20 cellular contexts compared by ENCODE assay signal in genomic region chr9:95952471-95952870, GRCh38.
A peak's percentile ranks its signal among the peaks of the same experiment; 100 is the strongest.
DNase-seq lines count a peak whose midpoint lies in the region; ATAC-seq and TF ChIP-seq lines count a peak whose summit lies in the region.
"Had no signal": no experiment of that assay in that cellular context is flagged by ENCODE, and none has a peak within 500 bp of the region (broad histone marks: within the 10 kb centered on the region; RNA-seq: fewer than 3 reads in every experiment).

No MANE protein-coding gene starts in this region.

- H4K8ac ChIP-seq in trophoblast cell (ENCODE audit: low read depth, low read length): no peak overlapping the region

- peak overlapping the region; percentile 6 for H3K4me3 Mint-ChIP-seq in natural killer cell treated with Interleukin-12 subunit alpha and Interleukin-12 subunit beta and Interleukin-15 and Interleukin-18, amount 100 ng/mL, for 72 hours
- H3K4me3 Mint-ChIP-seq in natural killer cell: no peak overlapping the region
- H3K4me3 Mint-ChIP-seq in CD4-positive, alpha-beta T cell: no peak overlapping the region
- H3K4me3 Mint-ChIP-seq: CD8-positive, alpha-beta T cell had no signal

- H3K4ac ChIP-seq in trophoblast cell (ENCODE audit: low read depth, low read length): no peak overlapping the region

- H3K14ac ChIP-seq in trophoblast cell (ENCODE audit: low read length): no peak overlapping the region

- H3K4me1 Mint-ChIP-seq in natural killer cell treated with Interleukin-12 subunit alpha and Interleukin-12 subunit beta and Interleukin-15 and Interleukin-18, amount 100 ng/mL, for 72 hours (ENCODE audit: low read depth in 2 of 2): peaks cover 22 to 29% of the 10 kb centered on the region in 2 donors
- peaks cover 7 to 25% of the 10 kb centered on the region in 2 donors for H3K4me1 Mint-ChIP-seq in natural killer cell
- H3K4me1 Mint-ChIP-seq in CD4-positive, alpha-beta T cell (ENCODE audit: low read depth): no peaks in the 10 kb centered on the region

- TF ChIP-seq CTCF in natural killer cell (IDR thresholded peaks at IDR 0.05): no peak
- TF ChIP-seq CTCF in CD4-positive, alpha-beta T cell (IDR thresholded peaks at IDR 0.05): no peak

- no peak overlapping the region for H4K91ac ChIP-seq in trophoblast cell (ENCODE audit: low read depth, low read length)

- H3K9me3 ChIP-seq in trophoblast cell (ENCODE audit: insufficient read depth, low read depth, low read length): peaks cover 1% of the 10 kb centered on the region
- H3K9me3 ChIP-seq in CD4-positive, alpha-beta T cell (ENCODE audit: control insufficient read depth, low read length): peaks cover 14% of the 10 kb centered on the region
- H3K9me3 ChIP-seq: BE2C had no signal

- H3K27ac Mint-ChIP-seq in natural killer cell treated with Interleukin-12 subunit alpha and Interleukin-12 subunit beta and Interleukin-15 and Interleukin-18, amount 100 ng/mL, for 72 hours: peak overlapping the region in 1 of 2 donors; percentile 42
- no peak overlapping the region for H3K27ac Mint-ChIP-seq in natural killer cell
- H3K27ac Mint-ChIP-seq in CD4-positive, alpha-beta T cell: no peak overlapping the region
- H3K27ac Mint-ChIP-seq: CD8-positive, alpha-beta T cell had no signal

- CTCF ChIA-PET in CD4-positive, alpha-beta T cell (lab: Charles Lee): no interaction called here

- H3K4me2 ChIP-seq in trophoblast cell (ENCODE audit: low read length): no peak overlapping the region
- H3K4me2 ChIP-seq: A549; BLaER1 treated with 17β-estradiol and CSF1 and Interleukin-3, amounts not matched to agents 10 nM and 100 nM had no signal

- no peak overlapping the region for H2BK5ac ChIP-seq in trophoblast cell (ENCODE audit: low read depth, low read length, poor library complexity)

- no peak for DNase-seq in natural killer cell treated with Interleukin-12 subunit alpha and Interleukin-12 subunit beta and Interleukin-15 and Interleukin-18, amount 100 ng/mL, for 72 hours (ENCODE audit: low spot score)
- DNase-seq in natural killer cell: no peak
- peak; percentile 8 for DNase-seq in fibroblast of gingiva (ENCODE audit: low read depth)
- peak; percentile 40 to 65 for DNase-seq in trophoblast cell
- no peak for DNase-seq in iPS-NIHi11 (ENCODE audit: low spot score)
- no peak for DNase-seq in NCI-H82 (lab: John Stamatoyannopoulos, UW)
- DNase-seq in CD4-positive, alpha-beta T cell: no peak
- DNase-seq: 8988T, ACHN, AML-193, BE2C, Caco-2, DMS153, DND-41, GOT3, H7, HCEC 1CT had no signal

- H3K9ac ChIP-seq in trophoblast cell (ENCODE audit: low read length): no peak overlapping the region
- H3K9ac ChIP-seq: BLaER1 treated with 17β-estradiol and CSF1 and Interleukin-3, amounts not matched to agents 10 nM and 100 nM had no signal

- ATAC-seq in natural killer cell treated with Interleukin-12 subunit alpha and Interleukin-12 subunit beta and Interleukin-15 and Interleukin-18, amount 100 ng/mL, for 72 hours: no peak
- no peak for ATAC-seq in natural killer cell
- no peak for ATAC-seq in CD4-positive, alpha-beta T cell (ENCODE audit: poor library complexity)
- ATAC-seq: A549; CD8-positive, alpha-beta T cell had no signal

- H3K27me3 ChIP-seq in trophoblast cell (ENCODE audit: insufficient read depth, low read length): no peaks in the 10 kb centered on the region
- H3K27me3 ChIP-seq in CD4-positive, alpha-beta T cell (ENCODE audit: control insufficient read depth, insufficient read depth, low read length): no peaks in the 10 kb centered on the region
- H3K27me3 ChIP-seq: BE2C; BLaER1 treated with 17β-estradiol and CSF1 and Interleukin-3, amounts not matched to agents 10 nM and 100 nM had no signal

- H3K23ac ChIP-seq in trophoblast cell (ENCODE audit: low read length): no peak overlapping the region

- H2AFZ ChIP-seq in trophoblast cell (ENCODE audit: insufficient read depth, low read length, poor library complexity): no peak overlapping the region

- H4K12ac ChIP-seq in trophoblast cell (ENCODE audit: low read depth, low read length): no peak overlapping the region

- no peaks in the 10 kb centered on the region for H3K79me2 ChIP-seq in trophoblast cell (ENCODE audit: control insufficient read depth, insufficient read depth, low read length, poor library complexity)

- no CpG with 5 or more reads among the region's 6 CpGs for WGBS in trophoblast cell (ENCODE audit: extremely low coverage, insufficient coverage, insufficient read length)

- H2AK5ac ChIP-seq in trophoblast cell (ENCODE audit: low read length): no peak overlapping the region

- H2BK120ac ChIP-seq in trophoblast cell (ENCODE audit: insufficient read depth, low read length, poor library complexity): no peak overlapping the region

- H3K79me1 ChIP-seq in trophoblast cell (ENCODE audit: low read length): no peaks in the 10 kb centered on the region

- H2BK12ac ChIP-seq in trophoblast cell (ENCODE audit: low read length): no peak overlapping the region

- intact Hi-C loops in natural killer cell (cut with micrococcal nuclease): no loop called here
- intact Hi-C loops in CD4-positive, alpha-beta T cell (cut with DNase I, micrococcal nuclease): no loop called here

- H3K36me3 ChIP-seq in trophoblast cell (ENCODE audit: control insufficient read depth in 1 of 2, insufficient read depth in 2 of 2, low read length in 2 of 2): peaks cover 2 to 5% of the 10 kb centered on the region in 2 experiments

- no peaks in the 10 kb centered on the region for H3K4me1 ChIP-seq in trophoblast cell (ENCODE audit: control insufficient read depth in 1 of 2, insufficient read depth in 2 of 2, low read length in 2 of 2)
- H3K4me1 ChIP-seq: A549; BE2C; BLaER1 treated with 17β-estradiol and CSF1 and Interleukin-3, amounts not matched to agents 10 nM and 100 nM; Caco-2 had no signal

- POLR2A ChIA-PET in CD4-positive, alpha-beta T cell (lab: Charles Lee): no interaction called here

- no peaks in the 10 kb centered on the region for H3K27me3 Mint-ChIP-seq in natural killer cell treated with Interleukin-12 subunit alpha and Interleukin-12 subunit beta and Interleukin-15 and Interleukin-18, amount 100 ng/mL, for 72 hours
- no peaks in the 10 kb centered on the region for H3K27me3 Mint-ChIP-seq in natural killer cell (ENCODE audit: low read depth in 2 of 2)
- no peaks in the 10 kb centered on the region for H3K27me3 Mint-ChIP-seq in CD4-positive, alpha-beta T cell

- H3K9me3 Mint-ChIP-seq in natural killer cell treated with Interleukin-12 subunit alpha and Interleukin-12 subunit beta and Interleukin-15 and Interleukin-18, amount 100 ng/mL, for 72 hours: peaks cover 4% of the 10 kb centered on the region
- peaks cover 4% of the 10 kb centered on the region in 2 donors for H3K9me3 Mint-ChIP-seq in natural killer cell
- peaks cover 11% of the 10 kb centered on the region for H3K9me3 Mint-ChIP-seq in CD4-positive, alpha-beta T cell

- no peak overlapping the region for H3K27ac ChIP-seq in trophoblast cell (ENCODE audit: low read depth, low read length)
- no peak overlapping the region for H3K27ac ChIP-seq in CD4-positive, alpha-beta T cell (ENCODE audit: low read depth, low read length)
- H3K27ac ChIP-seq: A549; BLaER1 treated with 17β-estradiol and CSF1 and Interleukin-3, amounts not matched to agents 10 nM and 100 nM had no signal

- no peak overlapping the region for H3K4me3 ChIP-seq in trophoblast cell (ENCODE audit: low read depth, low read length)
- H3K4me3 ChIP-seq: A549; BLaER1 treated with 17β-estradiol and CSF1 and Interleukin-3, amounts not matched to agents 10 nM and 100 nM had no signal

- no peak overlapping the region for H3K18ac ChIP-seq in trophoblast cell (ENCODE audit: low read length)

- H3K36me3 Mint-ChIP-seq in natural killer cell treated with Interleukin-12 subunit alpha and Interleukin-12 subunit beta and Interleukin-15 and Interleukin-18, amount 100 ng/mL, for 72 hours: peaks cover 45% of the 10 kb centered on the region
- peaks cover 25% of the 10 kb centered on the region for H3K36me3 Mint-ChIP-seq in natural killer cell
- H3K36me3 Mint-ChIP-seq in CD4-positive, alpha-beta T cell (ENCODE audit: low read depth): peaks cover 92% of the 10 kb centered on the region

Comparison
In these comparisons a context has a peak if more than half of its experiments do, and no peak if none do; other contexts are left out.
1. DNase-seq: peak in fibroblast of gingiva (single experiment) and trophoblast cell (2 of 2); none in natural killer cell treated with Interleukin-12 subunit alpha and Interleukin-12 subunit beta and Interleukin-15 and Interleukin-18, amount 100 ng/mL, for 72 hours (single experiment), natural killer cell (single experiment), iPS-NIHi11 (single experiment), NCI-H82 (single experiment) and CD4-positive, alpha-beta T cell (0 of 10).